ENCODE assay signal across 8 cellular contexts in the genomic region with DNA sequence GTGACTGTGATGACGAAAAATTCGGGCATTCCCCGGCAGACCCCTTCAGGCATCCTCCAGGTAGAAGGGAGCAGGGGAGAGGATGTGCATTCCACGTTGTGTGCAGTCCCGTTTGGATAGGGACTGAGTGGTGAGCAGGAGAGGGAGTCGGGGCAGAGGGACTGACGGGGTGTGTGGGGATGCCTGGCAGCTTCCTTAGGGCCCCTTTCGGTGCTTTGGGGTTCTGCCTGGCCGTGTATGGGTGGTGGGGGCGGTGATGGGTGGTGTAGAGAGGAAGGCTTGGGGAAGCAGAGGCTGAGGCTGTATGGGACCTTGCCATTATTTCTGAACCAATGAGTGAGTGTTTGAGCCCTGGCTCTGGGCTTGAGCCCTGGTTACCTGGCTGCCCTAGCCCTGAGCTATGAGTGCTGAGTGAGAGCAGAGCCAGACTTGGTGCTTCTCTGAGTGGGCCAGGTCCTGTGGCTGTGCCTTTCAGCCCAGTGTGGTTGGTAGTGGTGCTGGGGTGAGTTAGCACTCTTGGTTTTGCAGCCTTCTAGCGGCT. TPM values are rescaled to one million over a fixed set of nuclear protein-coding genes. Genes with fewer than 3 reads are reported as not detected.
DNase-seq lines count a peak whose midpoint lies in the region; ATAC-seq and TF ChIP-seq lines count a peak whose summit lies in the region.

No MANE protein-coding gene starts in this region.

- H3K36me3 ChIP-seq in SU-DHL-6 (ENCODE audit: low read length) (no peaks in the 10 kb centered on the region), trophoblast cell (ENCODE audit: control insufficient read depth in 1 of 2, insufficient read depth in 2 of 2, low read length in 2 of 2) (peaks cover 38 to 41% of the 10 kb centered on the region in 2 experiments)

- ATAC-seq in sciatic nerve = no peak

- intact Hi-C loops in sciatic nerve (cut with DNase I) = no loop called here

- H3K4me3 ChIP-seq in SU-DHL-6 (ENCODE audit: insufficient read depth, low read length, poor library complexity, severe bottlenecking) = peak overlapping the region; percentile 81
- H3K4me3 ChIP-seq in epithelial cell of esophagus (ENCODE audit: low read length) = peak overlapping the region; percentile 92
- peak overlapping the region; percentile 89 for H3K4me3 ChIP-seq in trophoblast cell (ENCODE audit: low read depth, low read length)

- H3K27ac ChIP-seq in SU-DHL-6 (ENCODE audit: low read depth, low read length) = peak overlapping the region; percentile 94
- no peak overlapping the region for H3K27ac ChIP-seq in trophoblast cell (ENCODE audit: low read depth, low read length)

- H3K9me3 ChIP-seq in SU-DHL-6 (ENCODE audit: insufficient read depth, low read length) (no peaks in the 10 kb centered on the region), trophoblast cell (ENCODE audit: insufficient read depth, low read depth, low read length) (peaks cover 2% of the 10 kb centered on the region)

- peak; percentile 37 for DNase-seq in NK-92 treated with Interleukin-12 subunit alpha and Interleukin-12 subunit beta, amount 100 ng/mL, for 24 hours (lab: John Stamatoyannopoulos, UW)
- DNase-seq in NK-92 (lab: John Stamatoyannopoulos, UW; ENCODE audit: unreplicated experiment) (no peak), epithelial cell of esophagus (ENCODE audit: low read depth) (no peak), trophoblast cell (peak in 1 of 2 donors; percentile 23), HuH-7 (ENCODE audit: low spot score) (no peak), GM19240 (ENCODE audit: insufficient read length, low spot score) (no peak), sciatic nerve (ENCODE audit: low spot score) (no peak)

- H4K8ac ChIP-seq in trophoblast cell (ENCODE audit: low read depth, low read length) = peak overlapping the region; percentile 78

- no peak overlapping the region for H2AK5ac ChIP-seq in trophoblast cell (ENCODE audit: low read length)

- H3K4me1 ChIP-seq in trophoblast cell (ENCODE audit: control insufficient read depth in 1 of 2, insufficient read depth in 2 of 2, low read length in 2 of 2) = peaks cover 16 to 24% of the 10 kb centered on the region in 2 experiments

- no peak overlapping the region for H3K23ac ChIP-seq in trophoblast cell (ENCODE audit: low read length)

- peaks cover 26% of the 10 kb centered on the region for H3K79me1 ChIP-seq in trophoblast cell (ENCODE audit: low read length)

- no peaks in the 10 kb centered on the region for H3K27me3 ChIP-seq in SU-DHL-6 (ENCODE audit: low read length)
- H3K27me3 ChIP-seq in trophoblast cell (ENCODE audit: insufficient read depth, low read length) = no peaks in the 10 kb centered on the region

- peak overlapping the region; percentile 67 for H2BK5ac ChIP-seq in trophoblast cell (ENCODE audit: low read depth, low read length, poor library complexity)

- no peak overlapping the region for H2BK12ac ChIP-seq in trophoblast cell (ENCODE audit: low read length)

- no CpG with 5 or more reads among the region's 11 CpGs for WGBS in trophoblast cell (ENCODE audit: extremely low coverage, insufficient coverage, insufficient read length)

- H3K18ac ChIP-seq in trophoblast cell (ENCODE audit: low read length) = peak overlapping the region; percentile 93

- H3K4me2 ChIP-seq in SU-DHL-6 (ENCODE audit: low read depth, low read length, poor library complexity, severe bottlenecking) (peak overlapping the region; percentile 66), trophoblast cell (ENCODE audit: low read length) (peak overlapping the region; percentile 100)

- peak overlapping the region; percentile 88 for H3K14ac ChIP-seq in trophoblast cell (ENCODE audit: low read length)

- no peaks in the 10 kb centered on the region for H4K20me1 ChIP-seq in SU-DHL-6 (ENCODE audit: low read depth, low read length)

- H3K9me2 ChIP-seq in SU-DHL-6 (replicated peaks; ENCODE audit: insufficient read depth, low read length) = no peaks in the 10 kb centered on the region

- H4K91ac ChIP-seq in trophoblast cell (ENCODE audit: low read depth, low read length) = peak overlapping the region; percentile 100

- H3K4ac ChIP-seq in trophoblast cell (ENCODE audit: low read depth, low read length) = peak overlapping the region; percentile 97

- peaks cover 8% of the 10 kb centered on the region for H3F3A ChIP-seq in SU-DHL-6 (ENCODE audit: insufficient read depth)

- H2AFZ ChIP-seq in SU-DHL-6 (ENCODE audit: low read depth, low read length, severe bottlenecking) = peak overlapping the region; percentile 69
- peak overlapping the region; percentile 23 for H2AFZ ChIP-seq in trophoblast cell (ENCODE audit: insufficient read depth, low read length, poor library complexity)

- H3K79me2 ChIP-seq in SU-DHL-6 (ENCODE audit: insufficient read depth, low read length) (peaks cover 18% of the 10 kb centered on the region), trophoblast cell (ENCODE audit: control insufficient read depth, insufficient read depth, low read length, poor library complexity) (peaks cover 24% of the 10 kb centered on the region)

- H3K9ac ChIP-seq in SU-DHL-6 (ENCODE audit: low read length) = peak overlapping the region; percentile 87
- peak overlapping the region; percentile 91 for H3K9ac ChIP-seq in trophoblast cell (ENCODE audit: low read length)

- peak overlapping the region; percentile 83 for H4K12ac ChIP-seq in trophoblast cell (ENCODE audit: low read depth, low read length)

- H2BK120ac ChIP-seq in trophoblast cell (ENCODE audit: insufficient read depth, low read length, poor library complexity) = peak overlapping the region; percentile 74

- TF ChIP-seq CTCF in SU-DHL-6 (IDR thresholded peaks at IDR 0.05; ENCODE audit: insufficient read depth, low read length, poor library complexity, severe bottlenecking) (no peak), epithelial cell of esophagus (IDR thresholded peaks at IDR 0.05; ENCODE audit: insufficient read depth, low read depth, low read length, missing control alignments) (no peak)

RNA-seq across cellular contexts. Expression of a gene that starts 0.9 kb away (rescaled TPM):
- 128 and 130 TPM in 2 replicates for polyA plus RNA-seq in trophoblast cell (2013)
- total RNA-seq in sciatic nerve = 142 TPM

RNA-seq across cellular contexts. Expression of a gene that starts 8.9 kb away (rescaled TPM):
- not detected in 2 replicates for polyA plus RNA-seq in trophoblast cell (2013)
- 28.4 TPM for total RNA-seq in sciatic nerve

RNA-seq across cellular contexts. Expression of a gene that starts 18.5 kb away (rescaled TPM):
- polyA plus RNA-seq in trophoblast cell (2013) = 9.5 and 11.0 TPM in 2 replicates
- total RNA-seq in sciatic nerve = not detected

RNA-seq across cellular contexts. Expression of a gene that starts 33.5 kb away (rescaled TPM):
- 33.1 and 40.4 TPM in 2 replicates for polyA plus RNA-seq in trophoblast cell (2013)
- 1.2 TPM for total RNA-seq in sciatic nerve
